8 cellular contexts compared by ENCODE assay signal in genomic region chr3:74060201-74060600, GRCh38.
"Had no signal": no experiment of that assay in that cellular context is flagged by ENCODE, and none has a peak within 500 bp of the region (broad histone marks: within the 10 kb centered on the region; RNA-seq: fewer than 3 reads in every experiment).

No MANE protein-coding gene starts in this region.

- H3K4me2 ChIP-seq: KMS-11 had no signal

- H3K4me3 ChIP-seq: K562 had no signal

- H3K27ac Mint-ChIP-seq: IgD-negative memory B cell had no signal

- H3K4me3 Mint-ChIP-seq: IgD-negative memory B cell had no signal

- ATAC-seq: HepG2, K562 had no signal

- DNase-seq: IMR-90, KBM-7, KG1 had no signal

- H3K27me3 Mint-ChIP-seq: IgD-negative memory B cell had no signal

- H3K36me3 Mint-ChIP-seq: IgD-negative memory B cell had no signal

- H3K27ac ChIP-seq: HL-60, KMS-11 had no signal
